Comparison of ENCODE assay signal across 8 cellular contexts in genomic region chr2:203688798-203689197, GRCh38. TPM values are rescaled to one million over a fixed set of nuclear protein-coding genes. Genes with fewer than 3 reads are reported as not detected.
DNase-seq lines count a peak whose midpoint lies in the region; ATAC-seq and TF ChIP-seq lines count a peak whose summit lies in the region.

No MANE protein-coding gene starts in this region.

- no peak for TF ChIP-seq POLR2A in thyroid gland (IDR thresholded peaks at IDR 0.05)

- DNase-seq in astrocyte of the spinal cord (ENCODE audit: low read depth, low spot score), result peak; percentile 50
- DNase-seq in neural progenitor cell (ENCODE audit: low spot score), result peak; percentile 6
- no peak for DNase-seq in NCI-H2227 treated with DMSO at 0.1 percent for 48 hours (lab: John Stamatoyannopoulos, UW)
- no peak for DNase-seq in DMS53 (lab: John Stamatoyannopoulos, UW)
- DNase-seq in effector memory CD8-positive, alpha-beta T cell, result no peak
- no peak for DNase-seq in thyroid gland

- H3K27ac ChIP-seq in neural progenitor cell (no peak overlapping the region), thyroid gland (no peak overlapping the region)

- H3K4me1 ChIP-seq in neural progenitor cell (peaks cover 7% of the 10 kb centered on the region), thyroid gland (peaks cover 6 to 43% of the 10 kb centered on the region in 2 donors)

- no peak overlapping the region for H3K27ac Mint-ChIP-seq in neural progenitor cell
- H3K27ac Mint-ChIP-seq in effector memory CD8-positive, alpha-beta T cell, result no peak overlapping the region

- H3K36me3 ChIP-seq in neural progenitor cell, result no peaks in the 10 kb centered on the region
- H3K36me3 ChIP-seq in thyroid gland, result no peaks in the 10 kb centered on the region

- H3K4me2 ChIP-seq in neural progenitor cell, result no peak overlapping the region

- H3K9me3 Mint-ChIP-seq in neural progenitor cell, result no peaks in the 10 kb centered on the region
- no peaks in the 10 kb centered on the region for H3K9me3 Mint-ChIP-seq in effector memory CD8-positive, alpha-beta T cell

- H3K36me3 Mint-ChIP-seq in neural progenitor cell, result no peaks in the 10 kb centered on the region
- no peaks in the 10 kb centered on the region for H3K36me3 Mint-ChIP-seq in effector memory CD8-positive, alpha-beta T cell (ENCODE audit: insufficient read depth)

- no peaks in the 10 kb centered on the region for H3F3A ChIP-seq in neural progenitor cell (ENCODE audit: low read depth)

- intact Hi-C loops in thyroid gland (cut with DNase I), result no loop called here

- H3K27me3 ChIP-seq in neural progenitor cell (no peaks in the 10 kb centered on the region), thyroid gland (no peaks in the 10 kb centered on the region)

- peaks cover 47% of the 10 kb centered on the region for H3K4me1 Mint-ChIP-seq in neural progenitor cell
- H3K4me1 Mint-ChIP-seq in effector memory CD8-positive, alpha-beta T cell (ENCODE audit: low read depth in 2 of 2), result peaks cover 14 to 20% of the 10 kb centered on the region in 2 donors

- H2AFZ ChIP-seq in neural progenitor cell (replicated peaks), result peak overlapping the region; percentile 90

- TF ChIP-seq CTCF in astrocyte of the spinal cord (IDR thresholded peaks at IDR 0.05; ENCODE audit: low read depth, low read length) (no peak), neural progenitor cell (IDR thresholded peaks at IDR 0.05) (no peak), thyroid gland (IDR thresholded peaks at IDR 0.05) (no peak)

- no peaks in the 10 kb centered on the region for H3K9me3 ChIP-seq in neural progenitor cell (ENCODE audit: low read depth)
- H3K9me3 ChIP-seq in thyroid gland, result no peaks in the 10 kb centered on the region

- H3K9ac ChIP-seq in neural progenitor cell, result no peak overlapping the region

- peak; percentile 79 for ATAC-seq in GM19395 (IDR thresholded peaks at IDR 0.05; ENCODE audit: unreplicated experiment)
- ATAC-seq in HG03108 (IDR thresholded peaks at IDR 0.05; ENCODE audit: unreplicated experiment), result peak; percentile 74
- no peak for ATAC-seq in effector memory CD8-positive, alpha-beta T cell (replicated peaks)

- no peaks in the 10 kb centered on the region for H3K79me2 ChIP-seq in neural progenitor cell (ENCODE audit: low read depth)

- H3K4me3 ChIP-seq in astrocyte of the spinal cord (ENCODE audit: low read depth, low read length), result no peak overlapping the region
- no peak overlapping the region for H3K4me3 ChIP-seq in neural progenitor cell
- no peak overlapping the region for H3K4me3 ChIP-seq in thyroid gland (replicated peaks in 1 of 3)

- in situ Hi-C loops in astrocyte of the spinal cord (cut with HindIII; ENCODE audit: low sequenced_read_pairs), result no loop called here

- no peak overlapping the region for H3K4me3 Mint-ChIP-seq in neural progenitor cell
- no peak overlapping the region for H3K4me3 Mint-ChIP-seq in effector memory CD8-positive, alpha-beta T cell

- WGBS in thyroid gland, 2 donors, result 54 to 68% methylated on average over 4 of the region's 4 CpGs

- no peaks in the 10 kb centered on the region for H4K20me1 ChIP-seq in neural progenitor cell (ENCODE audit: low read depth)

- no peaks in the 10 kb centered on the region for H3K27me3 Mint-ChIP-seq in neural progenitor cell (ENCODE audit: insufficient read depth, low read depth)
- no peaks in the 10 kb centered on the region for H3K27me3 Mint-ChIP-seq in effector memory CD8-positive, alpha-beta T cell

RNA-seq across cellular contexts. Expression of gene CD28, which starts 17.6 kb away (rescaled TPM):
- not detected in 2 replicates for total RNA-seq in neural progenitor cell (ENCODE audit: low replicate concordance)
- 1 to 10 TPM in 1 of 4 donors, under 1 TPM in 3; 0.20 to 1.3 (median 0.51) TPM for total RNA-seq in thyroid gland

Comparison
In these comparisons a context has a peak if more than half of its experiments do, and no peak if none do; other contexts are left out.
1. DNase-seq: peak in astrocyte of the spinal cord (single experiment) and neural progenitor cell (single experiment); none in NCI-H2227 treated with DMSO at 0.1 percent for 48 hours (single experiment), DMS53 (single experiment), effector memory CD8-positive, alpha-beta T cell (0 of 3) and thyroid gland (0 of 2).